Comparison of ENCODE assay signal across 18 cellular contexts in genomic region chr4:177446571-177446970, GRCh38. TPM values are rescaled to one million over a fixed set of nuclear protein-coding genes. Genes with fewer than 3 reads are reported as not detected.
DNase-seq lines count a peak whose midpoint lies in the region; ATAC-seq and TF ChIP-seq lines count a peak whose summit lies in the region.
"Had no signal": no experiment of that assay in that cellular context is flagged by ENCODE, and none has a peak within 500 bp of the region (broad histone marks: within the 10 kb centered on the region; RNA-seq: fewer than 3 reads in every experiment).

No MANE protein-coding gene starts in this region.

- H3K36me3 ChIP-seq in GM23338 (ENCODE audit: insufficient read depth) (no peaks in the 10 kb centered on the region), Loucy (ENCODE audit: insufficient read depth, low read length) (no peaks in the 10 kb centered on the region)
- H3K36me3 ChIP-seq: brain microvascular endothelial cell, esophagus squamous epithelium, prostate gland had no signal

- no peaks in the 10 kb centered on the region for H3K9me3 Mint-ChIP-seq in GM23338
- H3K9me3 Mint-ChIP-seq in chondrocyte (ENCODE audit: low read depth) = no peaks in the 10 kb centered on the region
- H3K9me3 Mint-ChIP-seq in neural crest cell = no peaks in the 10 kb centered on the region
- H3K9me3 Mint-ChIP-seq: effector memory CD8-positive, alpha-beta T cell; stimulated activated naive CD8-positive, alpha-beta T cell treated with anti-CD3 and anti-CD28 coated beads, Interleukin-15, Interleukin-2, amounts not matched to agents 100 ng/mL and 50 ng/mL, for 24 hours had no signal

- H3K4me3 Mint-ChIP-seq in GM23338 (peak overlapping the region; percentile 21; the same call in 2 of the 3 replicates), chondrocyte (ENCODE audit: unreplicated experiment) (peak overlapping the region; percentile 27), neural crest cell (no peak overlapping the region)
- H3K4me3 Mint-ChIP-seq: effector memory CD8-positive, alpha-beta T cell; stimulated activated naive CD8-positive, alpha-beta T cell treated with anti-CD3 and anti-CD28 coated beads, Interleukin-15, Interleukin-2, amounts not matched to agents 100 ng/mL and 50 ng/mL, for 24 hours had no signal

- H3K79me2 ChIP-seq in GM23338 (replicated peaks; ENCODE audit: insufficient read depth) (peaks cover 44% of the 10 kb centered on the region), Loucy (ENCODE audit: insufficient read depth, low read length) (peaks cover 1% of the 10 kb centered on the region; the same call in 1 of the 2 replicates)

- ATAC-seq in GM23338 = no peak
- no peak for ATAC-seq in GM21447 (IDR thresholded peaks at IDR 0.05; ENCODE audit: unreplicated experiment)
- ATAC-seq in GM21423 (IDR thresholded peaks at IDR 0.05; ENCODE audit: unreplicated experiment) = no peak
- ATAC-seq: effector memory CD8-positive, alpha-beta T cell; mucosa of descending colon had no signal

- H3K27me3 ChIP-seq in GM23338 (ENCODE audit: insufficient read depth) (no peaks in the 10 kb centered on the region), Loucy (ENCODE audit: insufficient read depth, low read length, poor library complexity, severe bottlenecking) (no peaks in the 10 kb centered on the region)
- H3K27me3 ChIP-seq: brain microvascular endothelial cell, esophagus squamous epithelium had no signal

- H3K27me3 Mint-ChIP-seq in GM23338 (ENCODE audit: insufficient read depth, low read depth, poor library complexity) (peaks cover 5% of the 10 kb centered on the region), chondrocyte (ENCODE audit: low read depth) (no peaks in the 10 kb centered on the region), neural crest cell (ENCODE audit: low read depth) (no peaks in the 10 kb centered on the region)
- H3K27me3 Mint-ChIP-seq: effector memory CD8-positive, alpha-beta T cell; stimulated activated naive CD8-positive, alpha-beta T cell treated with anti-CD3 and anti-CD28 coated beads, Interleukin-15, Interleukin-2, amounts not matched to agents 100 ng/mL and 50 ng/mL, for 24 hours had no signal

- H3K4me1 Mint-ChIP-seq in GM23338 (peaks cover 13% of the 10 kb centered on the region), chondrocyte (ENCODE audit: low read depth) (peaks cover 19% of the 10 kb centered on the region), neural crest cell (peaks cover 14% of the 10 kb centered on the region)

- no peaks in the 10 kb centered on the region for H4K20me1 ChIP-seq in GM23338 (replicated peaks; ENCODE audit: insufficient read depth)
- no peaks in the 10 kb centered on the region for H4K20me1 ChIP-seq in Loucy (ENCODE audit: insufficient read depth, low read length, poor library complexity, severe bottlenecking)

- no peak for TF ChIP-seq CTCF in GM23338 (conservative IDR thresholded peaks at IDR 0.05; ENCODE audit: low read depth in 2 of 2)
- TF ChIP-seq CTCF in Loucy (conservative IDR thresholded peaks at IDR 0.05; ENCODE audit: low read length) = no peak
- no peak for TF ChIP-seq CTCF in chondrocyte (IDR thresholded peaks at IDR 0.05)
- no peak for TF ChIP-seq CTCF in neural crest cell (conservative IDR thresholded peaks at IDR 0.05)

- H3K27ac Mint-ChIP-seq in GM23338 = no peak overlapping the region
- H3K27ac Mint-ChIP-seq in chondrocyte (ENCODE audit: unreplicated experiment) = no peak overlapping the region
- H3K27ac Mint-ChIP-seq in neural crest cell (ENCODE audit: unreplicated experiment) = peak overlapping the region; percentile 39
- H3K27ac Mint-ChIP-seq: stimulated activated naive CD8-positive, alpha-beta T cell treated with anti-CD3 and anti-CD28 coated beads, Interleukin-15, Interleukin-2, amounts not matched to agents 100 ng/mL and 50 ng/mL, for 24 hours had no signal

- H3K27ac ChIP-seq in GM23338 (ENCODE audit: low read depth) = no peak overlapping the region
- H3K27ac ChIP-seq: brain microvascular endothelial cell, prostate gland, RWPE1 had no signal

- H3K4me2 ChIP-seq in GM23338 (peak overlapping the region; percentile 47), Loucy (ENCODE audit: low read depth, low read length, poor library complexity, severe bottlenecking) (peak overlapping the region; percentile 29)

- H3K9me2 ChIP-seq in GM23338 (ENCODE audit: insufficient read depth) = no peaks in the 10 kb centered on the region
- H3K9me2 ChIP-seq in Loucy (replicated peaks; ENCODE audit: low read depth, low read length) = no peaks in the 10 kb centered on the region

- H3K4me3 ChIP-seq in GM23338 = 0 out of 2 replicates have a peak overlapping the region, but pooled peaks have one; percentile 43
- H3K4me3 ChIP-seq in Loucy (ENCODE audit: low read length, poor library complexity, severe bottlenecking) = no peak overlapping the region
- H3K4me3 ChIP-seq: esophagus squamous epithelium, mucosa of descending colon, prostate gland had no signal

- H3K9ac ChIP-seq in Loucy (ENCODE audit: low read depth, low read length, poor library complexity, severe bottlenecking) = peak overlapping the region; percentile 42

- H3F3A ChIP-seq in GM23338 (replicated peaks; ENCODE audit: low read depth) (0 out of 2 replicates have a peak, but pooled peaks cover 2% of the 10 kb centered on the region), Loucy (ENCODE audit: low read depth) (peaks cover 3% of the 10 kb centered on the region; the same call in 1 of the 2 replicates)

- H2AFZ ChIP-seq in GM23338 = no peak overlapping the region
- no peak overlapping the region for H2AFZ ChIP-seq in Loucy (ENCODE audit: low read length)

- DNase-seq in GM23338 (ENCODE audit: low spot score) (no peak), chondrocyte (ENCODE audit: low spot score) (no peak), neural crest cell (ENCODE audit: low read depth, low spot score) (no peak), HT-29 (ENCODE audit: low spot score) (no peak)
- DNase-seq: activated effector memory CD4-positive, alpha-beta T cell treated with Interleukin-2 at 50 U/mL for 16 hours; brain microvascular endothelial cell; effector memory CD8-positive, alpha-beta T cell; esophagus squamous epithelium; hypothalamus; mucosa of descending colon; NCI-H1694 treated with DMSO at 0.1 percent for 48 hours; T-helper 9 cell had no signal

- no peaks in the 10 kb centered on the region for H3K9me3 ChIP-seq in Loucy (ENCODE audit: insufficient read depth, low read depth, low read length)
- H3K9me3 ChIP-seq: esophagus squamous epithelium, mucosa of descending colon, prostate gland had no signal

- H3K36me3 Mint-ChIP-seq in GM23338 (ENCODE audit: low read depth) (no peaks in the 10 kb centered on the region), chondrocyte (ENCODE audit: low read depth) (no peaks in the 10 kb centered on the region), neural crest cell (ENCODE audit: low read depth) (no peaks in the 10 kb centered on the region)

- H3K4me1 ChIP-seq in GM23338 (ENCODE audit: insufficient read depth) (peaks cover 1% of the 10 kb centered on the region), Loucy (ENCODE audit: insufficient read depth, low read length, poor library complexity, severe bottlenecking) (peaks cover 37% of the 10 kb centered on the region)
- H3K4me1 ChIP-seq: prostate gland had no signal

TF ChIP-seq in GM23338, 12 proteins besides CTCF, POLR2A, EP300 and RAD21 (continues in another document):
- TF ChIP-seq POLR2AphosphoS5 (IDR thresholded peaks at IDR 0.05; ENCODE audit: low read depth) = no peak

RNA-seq across cellular contexts. Expression of gene AGA, which starts 4.3 kb away (rescaled TPM):
- 12.8 and 26.8 TPM in 2 replicates for total RNA-seq in GM23338 (2014; rRNA removed; shearing (Covaris generic))
- polyA plus RNA-seq in GM23338 (2016; fragmentation: Nextera tagmentation; extraction: Ambion mirVana) = 4.3 and 5.5 TPM in 2 replicates
- total RNA-seq in chondrocyte (26.2 to 28.0 TPM (median 26.2 TPM) in 3 replicates), neural crest cell (12.3 and 12.8 TPM in 2 replicates)
- 7.4 and 16.0 TPM in 2 replicates for total RNA-seq in HT-29 (2014; rRNA removed; shearing (Covaris generic))
